8 cellular contexts compared by ENCODE assay signal in the genomic region with DNA sequence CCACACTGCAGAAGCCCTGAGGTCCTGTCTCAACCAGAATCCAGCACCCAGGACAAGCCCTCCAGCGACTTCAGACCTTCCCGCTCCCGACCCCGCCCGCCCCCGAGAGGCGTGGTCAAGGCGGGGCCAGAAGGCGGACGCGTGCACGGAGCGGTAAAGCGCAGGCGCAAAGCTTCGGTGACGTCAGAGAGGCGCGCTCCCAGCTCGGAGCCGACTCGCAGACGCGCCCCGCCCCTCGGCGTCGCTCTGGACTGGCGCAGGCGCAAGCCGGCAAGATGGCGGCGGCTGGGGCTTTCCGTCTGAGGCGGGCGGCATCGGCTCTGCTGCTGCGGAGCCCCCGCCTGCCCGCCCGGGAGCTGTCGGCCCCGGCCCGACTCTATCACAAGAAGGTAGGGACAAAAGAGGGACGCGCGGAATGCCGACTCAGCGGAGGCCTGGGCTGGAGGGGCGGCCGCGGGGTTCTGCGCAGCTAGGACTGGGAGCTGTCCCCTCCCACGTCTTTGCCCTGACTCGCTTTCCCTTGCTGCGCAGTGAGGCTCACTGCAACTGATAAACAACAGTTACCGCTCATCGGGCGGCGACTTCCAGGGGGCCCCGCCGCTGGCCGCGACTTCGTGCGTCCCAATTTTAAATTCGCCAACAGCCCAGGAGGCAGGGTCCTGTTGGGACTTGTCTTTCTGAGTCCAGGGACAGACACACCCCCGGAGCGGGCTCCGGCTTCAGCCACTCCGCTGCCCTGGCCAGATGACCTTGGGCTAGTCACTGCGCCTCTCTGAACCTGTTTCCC. TPM values are rescaled to one million over a fixed set of nuclear protein-coding genes. Genes with fewer than 3 reads are reported as not detected.
A peak's percentile ranks its signal among the peaks of the same experiment; 100 is the strongest.
DNase-seq lines count a peak whose midpoint lies in the region; ATAC-seq lines count a peak whose summit lies in the region.

A gene (plus strand): TSS at position 249 of the 787 bp plus-strand sequence. CDS start 27 bp downstream, at position 276.

- POLR2A ChIA-PET in activated CD8-positive, alpha-beta memory T cell treated with anti-CD3 and anti-CD28 coated beads for 36 hours (lab: Charles Lee): interaction anchor here (0.5 to 5.4 kb wide), 8 partner anchors 10 to 295 kb away, joined by 3 to 65 read pairs (median 6); a partner anchor contains a TSS

- CTCF ChIA-PET in activated CD8-positive, alpha-beta memory T cell treated with anti-CD3 and anti-CD28 coated beads for 36 hours (lab: Charles Lee): interaction anchor here (0.6 to 5.2 kb wide), 7 partner anchors 55 to 242 kb away, joined by 3 to 50 read pairs (median 4); a partner anchor contains a TSS

- peak; percentile 41 for ATAC-seq in GM21367 (IDR thresholded peaks at IDR 0.05; ENCODE audit: unreplicated experiment)

- peak; percentile 99 for DNase-seq in COLO829 (ENCODE audit: low spot score)
- DNase-seq in HT1080 (ENCODE audit: low read depth): peak; percentile 96
- DNase-seq in NOMO-1 (lab: John Stamatoyannopoulos, UW; ENCODE audit: unreplicated experiment in 2 of 2): peak; percentile 93 to 96
- DNase-seq in effector CD8-positive, alpha-beta T cell (lab: John Stamatoyannopoulos, UW): peak; percentile 99
- peak; percentile 98 for DNase-seq in lung microvascular endothelial cell (ENCODE audit: low read depth in 2 of 2)
- DNase-seq in stimulated activated CD4-positive, alpha-beta T cell treated with anti-CD3 and anti-CD28 coated beads, TNF-alpha, amount 100 ng/mL, for 4 hours (ENCODE audit: low read depth in 3 of 3): peak; percentile 97 to 99 (median 98)

RNA-seq across cellular contexts. Expression of the gene that starts here (rescaled TPM):
- 183 and 190 TPM in 2 replicates for total RNA-seq in HT1080 (2014; rRNA removed; shearing (Covaris generic))
- polyA plus RNA-seq in HT1080 (2015; cell fraction: cytosol; rRNA removed): 64.9 and 78.7 TPM in 2 replicates
- polyA plus RNA-seq in HT1080 (2015; cell fraction: nucleus; rRNA removed): 99.3 and 104 TPM in 2 replicates
- 10 to 100 TPM; 91.4 to 92.1 TPM for total RNA-seq in activated CD8-positive, alpha-beta memory T cell treated with anti-CD3 and anti-CD28 coated beads for 36 hours
- total RNA-seq in lung microvascular endothelial cell: 66.3 and 77.0 TPM in 2 replicates

Comparison
In these comparisons a context has a peak if more than half of its experiments do, and no peak if none do; other contexts are left out.
1. Peak in every context shown above with its lines: DNase-seq and ATAC-seq.